1 cellular context compared by ENCODE assay signal in the genomic region with DNA sequence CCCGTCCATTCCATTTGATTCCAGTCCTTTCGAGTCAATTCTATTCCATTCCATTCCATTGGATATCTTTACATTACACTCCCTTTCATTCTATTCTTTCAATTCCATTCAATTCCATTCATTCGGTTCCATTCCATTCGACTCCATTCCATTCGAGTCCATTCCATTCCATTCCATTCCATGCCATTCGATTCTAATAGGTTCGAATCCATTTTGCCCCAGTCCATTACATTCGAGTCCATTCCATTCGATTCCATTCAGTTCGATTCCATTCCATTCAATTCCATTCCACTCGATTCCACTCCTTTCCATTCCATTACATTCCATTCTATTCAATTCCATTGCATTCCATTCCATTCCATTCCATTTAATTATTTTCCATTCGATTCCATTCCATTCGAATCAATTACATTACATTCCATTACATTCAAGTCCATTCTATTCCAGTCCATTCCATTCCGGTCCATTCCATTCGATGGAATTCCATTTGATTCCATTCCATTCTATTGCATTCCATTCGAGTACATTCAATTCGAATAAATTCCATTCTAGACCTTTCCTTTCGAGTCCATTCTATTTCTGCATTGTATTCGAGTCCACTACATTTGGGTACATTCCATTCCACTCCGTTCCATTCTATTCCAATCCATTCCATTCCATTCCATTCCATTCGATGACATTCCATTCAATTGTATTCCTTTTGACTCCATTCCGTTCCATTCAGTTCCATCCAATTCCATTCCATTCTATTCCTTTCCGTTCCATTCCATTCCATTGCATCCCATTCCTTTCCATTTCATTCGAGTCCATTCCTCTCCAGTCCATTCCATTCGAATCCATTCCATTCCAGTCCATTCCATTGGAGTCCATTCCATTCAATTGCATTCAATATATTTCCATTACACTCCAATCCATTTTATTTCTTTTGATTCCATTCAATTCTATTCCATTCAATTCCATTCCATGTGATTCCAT.
TF ChIP-seq lines count a peak whose summit lies in the region.

No MANE protein-coding gene starts in this region.

TF ChIP-seq in IMR-90, 13 proteins besides CTCF, POLR2A, EP300 and RAD21 (continued from another document):
- TF ChIP-seq, protein P1, sequence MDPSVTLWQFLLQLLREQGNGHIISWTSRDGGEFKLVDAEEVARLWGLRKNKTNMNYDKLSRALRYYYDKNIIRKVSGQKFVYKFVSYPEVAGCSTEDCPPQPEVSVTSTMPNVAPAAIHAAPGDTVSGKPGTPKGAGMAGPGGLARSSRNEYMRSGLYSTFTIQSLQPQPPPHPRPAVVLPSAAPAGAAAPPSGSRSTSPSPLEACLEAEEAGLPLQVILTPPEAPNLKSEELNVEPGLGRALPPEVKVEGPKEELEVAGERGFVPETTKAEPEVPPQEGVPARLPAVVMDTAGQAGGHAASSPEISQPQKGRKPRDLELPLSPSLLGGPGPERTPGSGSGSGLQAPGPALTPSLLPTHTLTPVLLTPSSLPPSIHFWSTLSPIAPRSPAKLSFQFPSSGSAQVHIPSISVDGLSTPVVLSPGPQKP (IDR thresholded peaks at IDR 0.05; ENCODE audit: borderline replicate concordance, low read depth, low read length): no peak
- TF ChIP-seq FOS (IDR thresholded peaks at IDR 0.05; ENCODE audit: low read depth, low read length): no peak
